In genomic region chr5:94326579-94326978, GRCh38 we compare ENCODE assay signal across 18 cellular contexts.
"Had no signal": no experiment of that assay in that cellular context is flagged by ENCODE, and none has a peak within 500 bp of the region (broad histone marks: within the 10 kb centered on the region; RNA-seq: fewer than 3 reads in every experiment).

No MANE protein-coding gene starts in this region.

- H2AFZ ChIP-seq: neural progenitor cell, parathyroid adenoma had no signal

- H3K4me1 ChIP-seq: adrenal gland, body of pancreas, colonic mucosa, parathyroid adenoma, stomach had no signal

- DNase-seq: activated CD4-positive, alpha-beta memory T cell treated with anti-CD3 and anti-CD28 coated beads, Interleukin-2, amount 10 ng/mL, durations not matched to agents 7 days and 5 days; activated CD4-positive, alpha-beta T cell treated with anti-CD3 and anti-CD28 coated beads for 4 hours; activated effector memory CD4-positive, alpha-beta T cell treated with anti-CD3 and anti-CD28 coated beads, Interleukin-2, amount 50 U/mL, for 16 hours; activated T-cell treated with anti-CD3 and anti-CD28 coated beads, Interleukin-2, amount 50 U/mL, for 48 hours; adrenal gland; body of pancreas; central memory CD4-positive, alpha-beta T cell; colonic mucosa; left colon; stimulated activated CD4-positive, alpha-beta T cell treated with anti-CD3 and anti-CD28 coated beads, Interleukin-12 subunit alpha, Interleukin-12 subunit beta, amount 100 ng/mL, for 4 hours; stimulated activated CD4-positive, alpha-beta T cell treated with anti-CD3 and anti-CD28 coated beads, Interleukin-2, amount 100 ng/mL, for 24 hours; stomach; WERI-Rb-1 had no signal

- ATAC-seq: body of pancreas, esophagus mucosa, left colon had no signal

- H3K9me3 ChIP-seq: adrenal gland, colonic mucosa, thoracic aorta had no signal

- H3K27ac ChIP-seq: adrenal gland, body of pancreas, colonic mucosa, neural progenitor cell, parathyroid adenoma, stomach, thoracic aorta, WERI-Rb-1 had no signal

- H3K4me3 ChIP-seq: adrenal gland, body of pancreas, colonic mucosa, lung, neural progenitor cell, stomach, thoracic aorta had no signal

- H3K36me3 ChIP-seq: adrenal gland, colonic mucosa, neural progenitor cell, stomach, thoracic aorta, WERI-Rb-1 had no signal

- H3K27me3 ChIP-seq: adrenal gland, body of pancreas, colonic mucosa, neural progenitor cell, stomach had no signal
